Comparison of ENCODE assay signal across 28 cellular contexts in the genomic region with DNA sequence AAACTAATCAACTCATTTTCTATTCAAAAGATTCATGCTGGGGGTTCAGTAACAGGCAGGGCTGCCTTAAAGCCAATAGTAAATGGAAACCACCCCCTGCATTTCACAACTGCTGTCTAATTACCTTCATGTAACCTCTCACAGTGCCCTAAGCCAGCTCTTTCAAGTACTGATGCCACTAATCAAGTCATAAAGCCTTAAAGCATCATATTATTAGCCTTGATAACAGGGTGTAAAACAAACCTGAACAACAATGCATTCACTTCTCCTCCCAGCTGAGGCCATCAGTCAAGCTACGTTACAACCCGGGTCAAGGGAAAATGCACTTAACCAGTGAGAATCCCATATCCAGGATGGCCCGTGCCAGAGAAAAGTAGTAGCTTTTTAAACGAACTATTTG. TPM values are rescaled to one million over a fixed set of nuclear protein-coding genes. Genes with fewer than 3 reads are reported as not detected.
DNase-seq lines count a peak whose midpoint lies in the region; ATAC-seq lines count a peak whose summit lies in the region.
"Had no signal": no experiment of that assay in that cellular context is flagged by ENCODE, and none has a peak within 500 bp of the region (broad histone marks: within the 10 kb centered on the region; RNA-seq: fewer than 3 reads in every experiment).

No MANE protein-coding gene starts in this region.

- H3K4me1 Mint-ChIP-seq in naive thymus-derived CD8-positive, alpha-beta T cell, result peaks cover 39 to 87% (median 75%) of the 10 kb centered on the region in 4 donors

- no peak overlapping the region for H3K4me3 ChIP-seq in HUES48 (ENCODE audit: low read depth, low read length)
- H3K4me3 ChIP-seq: A549, cardiac muscle cell, coronary artery, prostate gland, right lobe of liver, thyroid gland, vagina had no signal

- peak; percentile 14 for DNase-seq in NK-92 treated with Interleukin-12 subunit alpha and Interleukin-12 subunit beta, amount 100 ng/mL, for 24 hours (lab: John Stamatoyannopoulos, UW)
- DNase-seq in NK-92 (lab: John Stamatoyannopoulos, UW; ENCODE audit: unreplicated experiment), result no peak
- DNase-seq in NCI-H69 (lab: John Stamatoyannopoulos, UW), result peak; percentile 99
- no peak for DNase-seq in naive thymus-derived CD8-positive, alpha-beta T cell
- no peak for DNase-seq in ureter (ENCODE audit: low spot score)
- no peak for DNase-seq in NCI-H1694 (lab: John Stamatoyannopoulos, UW)
- DNase-seq: activated CD4-positive, alpha-beta T cell treated with anti-CD3 and anti-CD28 coated beads for 36 hours; activated CD8-positive, alpha-beta T cell treated with anti-CD3 and anti-CD28 coated beads, Interleukin-2, amount 10 ng/mL, durations not matched to agents 7 days and 5 days; activated gamma-delta T cell treated with Interleukin-2 at 50 U/mL for 16 hours; activated T-cell treated with anti-CD3 and anti-CD28 coated beads, Interleukin-2, amount 50 U/mL, for 1 hour; CD4-positive, alpha-beta memory T cell; left ventricle myocardium superior; mesendoderm; NCI-H1105; NCI-H510A; nucleus accumbens; right lobe of liver; SHP77 treated with DMSO at 0.1 percent for 48 hours; stimulated activated CD8-positive, alpha-beta memory T cell treated with anti-CD3 and anti-CD28 coated beads, Interleukin-4, amount 100 ng/mL, for 48 hours; thyroid gland had no signal

- peak overlapping the region in 5 of 10 donors; percentile 36 to 86 (median 47) for H3K27ac Mint-ChIP-seq in naive thymus-derived CD8-positive, alpha-beta T cell
- H3K27ac Mint-ChIP-seq: activated CD4-positive, alpha-beta T cell treated with anti-CD3 and anti-CD28 coated beads for 36 hours; activated CD8-positive, alpha-beta T cell treated with anti-CD3 and anti-CD28 coated beads, Interleukin-2, amount 10 ng/mL, durations not matched to agents 7 days and 5 days; T-helper 2 cell treated with Interferon-gamma antibody and Interleukin-4, amounts not matched to agents 5 μg/mL and 100 μg/mL, for 36 hours had no signal

- H3K9me3 Mint-ChIP-seq in naive thymus-derived CD8-positive, alpha-beta T cell, result no peaks in the 10 kb centered on the region
- H3K9me3 Mint-ChIP-seq: CD4-positive, alpha-beta memory T cell; T-helper 2 cell treated with Interferon-gamma antibody and Interleukin-4, amounts not matched to agents 5 μg/mL and 100 μg/mL, for 36 hours had no signal

- H3K27me3 ChIP-seq in HUES48 (ENCODE audit: control insufficient read depth, insufficient read depth, low read length), result no peaks in the 10 kb centered on the region
- H3K27me3 ChIP-seq: cardiac muscle cell, right lobe of liver, thyroid gland, vagina had no signal

- H3K9ac ChIP-seq in HUES48 (ENCODE audit: low read depth, low read length), result no peak overlapping the region

- peak overlapping the region; percentile 39 for H3K27ac ChIP-seq in HUES48 (ENCODE audit: low read depth, low read length)
- H3K27ac ChIP-seq: A549, cardiac muscle cell, coronary artery, prostate gland, right lobe of liver, thyroid gland, vagina had no signal

- H3K27me3 Mint-ChIP-seq in naive thymus-derived CD8-positive, alpha-beta T cell, result no peaks in the 10 kb centered on the region
- H3K27me3 Mint-ChIP-seq: activated CD4-positive, alpha-beta T cell treated with anti-CD3 and anti-CD28 coated beads for 36 hours; CD4-positive, alpha-beta memory T cell had no signal

- peak overlapping the region in 6 of 10 donors; percentile 4 to 65 (median 29) for H3K4me3 Mint-ChIP-seq in naive thymus-derived CD8-positive, alpha-beta T cell
- H3K4me3 Mint-ChIP-seq: activated CD4-positive, alpha-beta T cell treated with anti-CD3 and anti-CD28 coated beads for 36 hours; activated CD8-positive, alpha-beta T cell treated with anti-CD3 and anti-CD28 coated beads, Interleukin-2, amount 10 ng/mL, durations not matched to agents 7 days and 5 days; T-helper 2 cell treated with Interferon-gamma antibody and Interleukin-4, amounts not matched to agents 5 μg/mL and 100 μg/mL, for 36 hours had no signal

- POLR2A ChIA-PET in naive thymus-derived CD8-positive, alpha-beta T cell (lab: Charles Lee), result interaction anchor here (0.6 to 5.9 kb wide), 7 partner anchors 12 to 1221 kb away, joined by 3 to 30 read pairs (median 4); partner anchors contain the start of genes PPP2R5D and TRERF1

- ATAC-seq in naive thymus-derived CD8-positive, alpha-beta T cell, result no peak
- no peak for ATAC-seq in HG02840 (IDR thresholded peaks at IDR 0.05; ENCODE audit: low FRiP score, unreplicated experiment)
- ATAC-seq: A549; activated CD4-positive, alpha-beta T cell treated with anti-CD3 and anti-CD28 coated beads for 36 hours; activated CD8-positive, alpha-beta T cell treated with anti-CD3 and anti-CD28 coated beads, Interleukin-2, amount 10 ng/mL, durations not matched to agents 7 days and 5 days; left ventricle myocardium superior; right lobe of liver had no signal

- H3K36me3 ChIP-seq in HUES48 (ENCODE audit: control insufficient read depth, insufficient read depth, low read length), result no peaks in the 10 kb centered on the region
- H3K36me3 ChIP-seq: cardiac muscle cell, prostate gland, right lobe of liver, thyroid gland, vagina had no signal

- H3K4me1 ChIP-seq in HUES48 (ENCODE audit: control insufficient read depth, insufficient read depth, low read length), result peaks cover 30% of the 10 kb centered on the region
- H3K4me1 ChIP-seq: A549, prostate gland, right lobe of liver, thyroid gland had no signal

- peaks cover 0 to 3% (median 2%) of the 10 kb centered on the region in 3 donors for H3K36me3 Mint-ChIP-seq in naive thymus-derived CD8-positive, alpha-beta T cell

- no peaks in the 10 kb centered on the region for H3K9me3 ChIP-seq in HUES48 (ENCODE audit: control insufficient read depth, insufficient read depth, low read length)
- H3K9me3 ChIP-seq: A549, prostate gland, right lobe of liver, thyroid gland, vagina had no signal

RNA-seq across cellular contexts. Expression of gene TRERF1, which starts 33.0 kb away (rescaled TPM):
- 10 to 100 TPM; 17.5 to 18.2 TPM for total RNA-seq in naive thymus-derived CD8-positive, alpha-beta T cell
- polyA plus RNA-seq in naive thymus-derived CD8-positive, alpha-beta T cell, result 1 to 10 TPM; 3.8 to 7.1 (median 5.4) TPM
- 24.7 TPM for total RNA-seq in ureter

Comparison
In these comparisons a context has a peak if more than half of its experiments do, and no peak if none do; other contexts are left out.
1. DNase-seq: peak in NK-92 treated with Interleukin-12 subunit alpha and Interleukin-12 subunit beta, amount 100 ng/mL, for 24 hours (single experiment) and NCI-H69 (single experiment); none in NK-92 (single experiment), naive thymus-derived CD8-positive, alpha-beta T cell (0 of 10), ureter (single experiment) and NCI-H1694 (single experiment).